Comparison of ENCODE assay signal across 15 cellular contexts in genomic region chr22:44159811-44160210, GRCh38. TPM values are rescaled to one million over a fixed set of nuclear protein-coding genes. Genes with fewer than 3 reads are reported as not detected.
DNase-seq lines count a peak whose midpoint lies in the region; ATAC-seq and TF ChIP-seq lines count a peak whose summit lies in the region.
"Had no signal": no experiment of that assay in that cellular context is flagged by ENCODE, and none has a peak within 500 bp of the region (broad histone marks: within the 10 kb centered on the region; RNA-seq: fewer than 3 reads in every experiment).

No MANE protein-coding gene starts in this region.

- peaks cover 32% of the 10 kb centered on the region for H3K4me1 Mint-ChIP-seq in brain
- H3K4me1 Mint-ChIP-seq: CD4-positive, CD25-positive, alpha-beta regulatory T cell had no signal

- H3K4me3 Mint-ChIP-seq in brain: no peak overlapping the region
- H3K4me3 Mint-ChIP-seq: CD4-positive, CD25-positive, alpha-beta regulatory T cell; H9 had no signal

- 53 to 64% methylated on average over 7 of the region's 7 CpGs for WGBS in body of pancreas, 2 donors

- H3K36me3 Mint-ChIP-seq in brain: no peaks in the 10 kb centered on the region

- H3K27me3 ChIP-seq in muscle layer of colon (ENCODE audit: control insufficient read depth in 1 of 2, insufficient read depth in 2 of 2, low read length in 2 of 2) (no peaks in the 10 kb centered on the region), stomach smooth muscle (ENCODE audit: control insufficient read depth in 1 of 2, insufficient read depth in 2 of 2, low read length in 2 of 2) (no peaks in the 10 kb centered on the region), body of pancreas (no peaks in the 10 kb centered on the region)

- H3K36me3 ChIP-seq in muscle layer of colon (ENCODE audit: insufficient read depth, low read length) (peaks cover 3% of the 10 kb centered on the region), stomach smooth muscle (ENCODE audit: control insufficient read depth in 2 of 2, insufficient read depth in 2 of 2, low read length in 2 of 2) (no peaks in the 10 kb centered on the region), body of pancreas (replicated peaks in 1 of 2; ENCODE audit: insufficient read depth in 1 of 2, low read depth in 2 of 2) (no peaks in the 10 kb centered on the region)

- peaks cover 10% of the 10 kb centered on the region for H3K27me3 Mint-ChIP-seq in brain
- H3K27me3 Mint-ChIP-seq: CD4-positive, CD25-positive, alpha-beta regulatory T cell had no signal

- no peak overlapping the region for H3K4me3 ChIP-seq in muscle layer of colon (ENCODE audit: low read depth in 1 of 2, low read length in 2 of 2)
- peak overlapping the region in 1 of 2 donors; percentile 15 for H3K4me3 ChIP-seq in stomach smooth muscle (ENCODE audit: low read length in 2 of 2)
- no peak overlapping the region for H3K4me3 ChIP-seq in body of pancreas

- H3K4me1 ChIP-seq in muscle layer of colon (ENCODE audit: insufficient read depth, low read length) (peaks cover 32% of the 10 kb centered on the region), stomach smooth muscle (ENCODE audit: control insufficient read depth, insufficient read depth, low read length) (peaks cover 30% of the 10 kb centered on the region), body of pancreas (no peaks in the 10 kb centered on the region)
- H3K4me1 ChIP-seq: Caco-2 had no signal

- H3K27ac ChIP-seq in muscle layer of colon (ENCODE audit: low read depth, low read length): peak overlapping the region; percentile 39
- H3K27ac ChIP-seq in stomach smooth muscle (ENCODE audit: low read length): peak overlapping the region; percentile 77
- no peak overlapping the region for H3K27ac ChIP-seq in body of pancreas

- TF ChIP-seq CTCF in brain (conservative IDR thresholded peaks at IDR 0.05) (no peak), body of pancreas (IDR thresholded peaks at IDR 0.05) (no peak)

- H3K9me3 Mint-ChIP-seq in brain: no peaks in the 10 kb centered on the region
- H3K9me3 Mint-ChIP-seq: CD4-positive, CD25-positive, alpha-beta regulatory T cell; H9 had no signal

- DNase-seq in LHCN-M2 (ENCODE audit: low read depth): peak; percentile 59
- no peak for DNase-seq in AG20443 (ENCODE audit: low spot score)
- DNase-seq in NCI-H82 (lab: John Stamatoyannopoulos, UW): no peak
- no peak for DNase-seq in body of pancreas
- DNase-seq: Caco-2; CD4-positive, CD25-positive, alpha-beta regulatory T cell; H9; NCI-H1417 treated with DMSO at 0.1 percent for 48 hours; NCI-H2029; NCI-H774 had no signal

- no peaks in the 10 kb centered on the region for H3K9me3 ChIP-seq in muscle layer of colon (ENCODE audit: low read length)
- H3K9me3 ChIP-seq in stomach smooth muscle (ENCODE audit: control insufficient read depth in 2 of 2, low read length in 2 of 2): no peaks in the 10 kb centered on the region
- no peaks in the 10 kb centered on the region for H3K9me3 ChIP-seq in body of pancreas
- H3K9me3 ChIP-seq: Caco-2 had no signal

- ATAC-seq in HG03342 (IDR thresholded peaks at IDR 0.05; ENCODE audit: unreplicated experiment) (no peak), body of pancreas (no peak)

- no peak for TF ChIP-seq POLR2A in body of pancreas (IDR thresholded peaks at IDR 0.05)

- intact Hi-C loops in body of pancreas (cut with DNase I): no loop called here

- H3K9ac ChIP-seq in muscle layer of colon (ENCODE audit: low read length) (no peak overlapping the region), stomach smooth muscle (ENCODE audit: low read length in 2 of 2) (no peak overlapping the region)

- H3K27ac Mint-ChIP-seq in brain: peak overlapping the region in 4 of 5 experiments; percentile 1 to 74 (median 41)
- H3K27ac Mint-ChIP-seq: CD4-positive, CD25-positive, alpha-beta regulatory T cell had no signal

RNA-seq across cellular contexts. Expression of gene PARVG, which starts 20.9 kb away (rescaled TPM):
- total RNA-seq in LHCN-M2 (2014; rRNA removed): not detected in 2 replicates
- polyA plus RNA-seq in LHCN-M2 (2012): not detected
- 5.1 TPM for polyA plus RNA-seq in brain (ENCODE audit: insufficient read depth, low read depth, low replicate concordance)
- total RNA-seq in body of pancreas: 10 to 100 TPM in 1 of 2 donors, 1 to 10 TPM in 1; 8.8 to 13.2 TPM
- total RNA-seq: Caco-2, NCI-H460 had no signal

Comparison
In these comparisons a context has a peak if more than half of its experiments do, and no peak if none do; other contexts are left out.
1. H3K27ac ChIP-seq: peak in muscle layer of colon (single experiment) and stomach smooth muscle (single experiment); none in body of pancreas (0 of 4).